In the genomic region with DNA sequence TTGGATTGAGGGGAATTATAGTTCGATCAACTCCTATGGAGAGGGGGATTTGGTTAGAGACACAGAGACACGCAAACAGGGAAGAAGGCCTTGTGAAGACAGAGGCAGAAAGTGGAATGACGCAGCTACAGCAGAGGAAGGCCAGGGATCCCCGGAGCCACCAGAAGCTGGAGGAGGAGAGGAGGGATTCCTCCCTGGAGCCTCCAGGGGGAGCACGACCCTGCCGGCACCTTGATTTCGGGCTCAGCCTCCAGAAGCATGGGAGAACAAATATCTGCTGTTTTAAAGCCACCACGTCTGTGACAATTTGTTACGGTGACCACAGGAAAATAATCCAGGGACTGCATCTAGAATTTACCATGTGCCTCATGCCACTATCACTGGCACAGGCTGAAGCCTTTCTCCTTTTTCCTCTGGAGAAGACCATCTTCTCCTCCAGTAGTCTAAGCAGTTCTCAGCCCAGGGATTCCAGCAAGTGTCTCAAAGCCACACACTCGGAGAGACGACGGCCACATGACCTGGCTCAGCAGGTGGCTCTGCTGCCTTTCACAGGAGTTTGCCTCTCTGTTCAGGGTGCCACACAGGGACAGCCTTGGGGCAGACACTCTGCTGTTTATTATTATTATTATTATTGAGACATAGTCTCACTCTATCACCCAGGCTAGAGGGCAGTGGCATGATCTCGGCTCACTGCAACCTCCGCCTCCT, we compare ENCODE assay signal across 8 cellular contexts. TPM values are rescaled to one million over a fixed set of nuclear protein-coding genes. Genes with fewer than 3 reads are reported as not detected.
DNase-seq lines count a peak whose midpoint lies in the region; ATAC-seq and TF ChIP-seq lines count a peak whose summit lies in the region.

No MANE protein-coding gene starts in this region.

- no peaks in the 10 kb centered on the region for H3K9me3 ChIP-seq in osteoblast (ENCODE audit: low read depth, low read length)

- no peaks in the 10 kb centered on the region for H3K4me1 ChIP-seq in osteoblast (ENCODE audit: insufficient read depth, low read length)

- ATAC-seq in HG03280 (IDR thresholded peaks at IDR 0.05; ENCODE audit: unreplicated experiment), result no peak
- ATAC-seq in GM21447 (IDR thresholded peaks at IDR 0.05; ENCODE audit: unreplicated experiment), result no peak

- no peaks in the 10 kb centered on the region for H4K20me1 ChIP-seq in osteoblast (ENCODE audit: insufficient read depth, low read length)

- H3K4me2 ChIP-seq in osteoblast (ENCODE audit: insufficient read depth, low read length), result no peak overlapping the region

- TF ChIP-seq CTCF in LNCAP (IDR thresholded peaks at IDR 0.05) (peak; percentile 71), fibroblast of the aortic adventitia (IDR thresholded peaks at IDR 0.05; ENCODE audit: insufficient read depth, low read length) (peak; percentile 90), osteoblast (IDR thresholded peaks at IDR 0.05; ENCODE audit: extremely low read depth, low read depth, low read length) (peak; percentile 74)

- DNase-seq in NCI-H2171 treated with DMSO at 0.1 percent for 48 hours (lab: John Stamatoyannopoulos, UW) (peak; percentile 26), NCI-H2171 (lab: John Stamatoyannopoulos, UW) (no peak), fibroblast of the aortic adventitia (ENCODE audit: low read depth) (peak; percentile 58), osteoblast (ENCODE audit: insufficient read length, low spot score, missing footprints) (peak; percentile 97)
- DNase-seq in activated CD4-positive, alpha-beta T cell treated with anti-CD3 and anti-CD28 coated beads, Interleukin-2, amount 50 U/mL, for 48 hours, result peak; percentile 26 to 38

- H3K36me3 ChIP-seq in osteoblast (ENCODE audit: insufficient read depth, low read length), result no peaks in the 10 kb centered on the region

- H2AFZ ChIP-seq in osteoblast (ENCODE audit: low read length), result no peak overlapping the region

- H3K79me2 ChIP-seq in osteoblast (ENCODE audit: insufficient read depth, low read length), result no peaks in the 10 kb centered on the region

- H3K27me3 ChIP-seq in osteoblast (ENCODE audit: insufficient read depth, low read length), result no peaks in the 10 kb centered on the region

- no peak overlapping the region for H3K27ac ChIP-seq in osteoblast (ENCODE audit: low read depth, low read length)

- H3K4me3 ChIP-seq in fibroblast of the aortic adventitia (ENCODE audit: low read depth, low read length), result no peak overlapping the region
- no peak overlapping the region for H3K4me3 ChIP-seq in osteoblast (ENCODE audit: insufficient read depth, low read length)

RNA-seq across cellular contexts. Expression of a gene that starts 39.9 kb away (rescaled TPM):
- total RNA-seq in fibroblast of the aortic adventitia (ENCODE audit: low replicate concordance) (4.8 and 5.6 TPM in 2 replicates), osteoblast (4.7 and 5.0 TPM in 2 replicates)

RNA-seq across cellular contexts. Expression of a gene that starts 56.8 kb away (rescaled TPM):
- total RNA-seq in fibroblast of the aortic adventitia (ENCODE audit: low replicate concordance), result 10.1 and 24.0 TPM in 2 replicates
- 48.5 and 52.7 TPM in 2 replicates for total RNA-seq in osteoblast
